23 cellular contexts compared by ENCODE assay signal in the genomic region with DNA sequence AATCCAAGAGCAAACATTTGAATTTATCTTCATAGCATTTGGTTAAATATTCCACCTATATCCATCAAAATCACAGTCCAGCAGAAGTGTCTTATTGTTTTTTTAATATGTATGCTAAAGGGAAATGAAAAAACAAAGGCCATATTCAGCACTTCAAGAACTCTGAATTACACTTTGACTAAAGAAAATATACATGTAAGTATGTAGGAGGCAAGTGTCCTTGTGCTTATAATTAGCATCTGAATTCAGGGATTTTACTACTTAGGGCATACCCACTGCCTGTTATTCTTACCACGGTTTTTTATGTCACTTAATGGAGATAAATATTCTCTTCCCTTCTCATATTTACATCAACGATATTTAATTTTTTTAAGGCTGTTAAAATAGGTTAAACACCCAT.
A peak's percentile ranks its signal among the peaks of the same experiment; 100 is the strongest.
DNase-seq lines count a peak whose midpoint lies in the region; ATAC-seq, FAIRE-seq and TF ChIP-seq lines count a peak whose summit lies in the region.
"Had no signal": no experiment of that assay in that cellular context is flagged by ENCODE, and none has a peak within 500 bp of the region (broad histone marks: within the 10 kb centered on the region; RNA-seq: fewer than 3 reads in every experiment).

No MANE protein-coding gene starts in this region.

- H3K36me3 ChIP-seq in HEK293 (ENCODE audit: control insufficient read depth in 2 of 2, insufficient read depth in 1 of 2, low read length in 2 of 2): peaks cover 0 to 4% of the 10 kb centered on the region in 2 experiments; a peak in 1 of 3 replicates
- no peaks in the 10 kb centered on the region for H3K36me3 ChIP-seq in HUES64 (ENCODE audit: insufficient read depth, low read length)
- no peaks in the 10 kb centered on the region for H3K36me3 ChIP-seq in iPS-20b (ENCODE audit: insufficient read depth, low read depth, low read length)
- H3K36me3 ChIP-seq in endodermal cell (ENCODE audit: control insufficient read depth, insufficient read depth, low read length): peaks cover 7% of the 10 kb centered on the region

- H3K27me3 Mint-ChIP-seq in natural killer cell (ENCODE audit: low read depth in 2 of 2) (no peaks in the 10 kb centered on the region), endodermal cell (ENCODE audit: insufficient read depth) (no peaks in the 10 kb centered on the region)
- H3K27me3 Mint-ChIP-seq: B cell; CD4-positive, CD25-positive, alpha-beta regulatory T cell had no signal

- TF ChIP-seq CTCF in HEK293 (tag by site-specific recombination; IDR thresholded peaks at IDR 0.05) (no peak), natural killer cell (IDR thresholded peaks at IDR 0.05) (no peak), endodermal cell (conservative IDR thresholded peaks at IDR 0.05) (no peak)

- H3K9ac ChIP-seq in HUES64 (ENCODE audit: low read depth, low read length): no peak overlapping the region
- no peak overlapping the region for H3K9ac ChIP-seq in iPS-20b (ENCODE audit: low read depth, low read length)
- H3K9ac ChIP-seq in endodermal cell (ENCODE audit: extremely low read depth, low read length, poor library complexity, severe bottlenecking): no peak overlapping the region
- H3K9ac ChIP-seq: BLaER1 had no signal

- no peak for ATAC-seq in natural killer cell
- ATAC-seq: CD8-positive, alpha-beta T cell had no signal

- H3K27ac ChIP-seq in HEK293 (ENCODE audit: extremely low read depth, low read depth, low read length) (no peak overlapping the region), HUES64 (ENCODE audit: low read depth, low read length) (peak overlapping the region; percentile 25; the same call in 1 of the 2 replicates), iPS-20b (ENCODE audit: low read length) (no peak overlapping the region), endodermal cell (ENCODE audit: low read depth, low read length) (no peak overlapping the region)
- H3K27ac ChIP-seq: 22Rv1, BLaER1, C4-2B had no signal

- intact Hi-C loops in natural killer cell (cut with micrococcal nuclease): no loop called here

- H3K36me3 Mint-ChIP-seq in natural killer cell: no peaks in the 10 kb centered on the region
- H3K36me3 Mint-ChIP-seq in endodermal cell (ENCODE audit: low read depth): no peaks in the 10 kb centered on the region

- POLR2A ChIA-PET in HEK293 (lab: Yijun Ruan, JAX): no interaction called here

- 100% methylated on average over 1 of the region's 2 CpGs for WGBS in HUES64
- WGBS in endodermal cell (ENCODE audit: insufficient coverage in 1 of 2, insufficient read length in 1 of 2), 2 experiments: 40 to 51% methylated on average over 1 to 2 of the region's 2 CpGs

- no peak overlapping the region for H3K4me3 Mint-ChIP-seq in natural killer cell
- no peak overlapping the region for H3K4me3 Mint-ChIP-seq in endodermal cell
- H3K4me3 Mint-ChIP-seq: B cell; CD4-positive, CD25-positive, alpha-beta regulatory T cell; CD8-positive, alpha-beta T cell had no signal

- H3K9me3 ChIP-seq in HEK293 (ENCODE audit: control insufficient read depth, insufficient read depth, low read depth, low read length) (no peaks in the 10 kb centered on the region), HUES64 (ENCODE audit: insufficient read depth, low read depth, low read length) (no peaks in the 10 kb centered on the region), iPS-20b (ENCODE audit: insufficient read depth, low read depth, low read length) (no peaks in the 10 kb centered on the region), endodermal cell (ENCODE audit: control insufficient read depth, low read length) (no peaks in the 10 kb centered on the region)
- H3K9me3 ChIP-seq: Caco-2 had no signal

- no peak overlapping the region for H3K27ac Mint-ChIP-seq in natural killer cell
- no peak overlapping the region for H3K27ac Mint-ChIP-seq in endodermal cell
- H3K27ac Mint-ChIP-seq: B cell; CD4-positive, CD25-positive, alpha-beta regulatory T cell; CD8-positive, alpha-beta T cell had no signal

- CTCF ChIA-PET in HEK293 (lab: Yijun Ruan, JAX): no interaction called here

- H3K9me3 Mint-ChIP-seq in natural killer cell (no peaks in the 10 kb centered on the region), endodermal cell (no peaks in the 10 kb centered on the region)
- H3K9me3 Mint-ChIP-seq: CD4-positive, CD25-positive, alpha-beta regulatory T cell; CD8-positive, alpha-beta T cell had no signal

- DNase-seq in GM19239 (ENCODE audit: insufficient read length, low spot score) (no peak), natural killer cell (no peak), DMS53 treated with DMSO at 0.1 percent for 48 hours (lab: John Stamatoyannopoulos, UW; ENCODE audit: unreplicated experiment) (no peak), endodermal cell (no peak), DMS79 treated with DMSO at 0.1 percent for 48 hours (lab: John Stamatoyannopoulos, UW) (no peak)
- DNase-seq: Caco-2; CD4-positive, CD25-positive, alpha-beta regulatory T cell; CD8-positive, alpha-beta T cell; DMS153; DMS79; GF-D8; GOT3; HCEC 1CT had no signal

- peak; percentile 26 for FAIRE-seq in GM19239 (lab: Jason Lieb, UNC)
- FAIRE-seq: GM12891, GM18507, H54 had no signal

- H3K4me1 ChIP-seq in HEK293 (ENCODE audit: control insufficient read depth, insufficient read depth, low read length) (no peaks in the 10 kb centered on the region), HUES64 (ENCODE audit: insufficient read depth, low read length) (peaks cover 58% of the 10 kb centered on the region), iPS-20b (ENCODE audit: insufficient read depth, low read length) (peaks cover 38% of the 10 kb centered on the region; the same call in 1 of the 2 replicates), endodermal cell (ENCODE audit: control insufficient read depth, insufficient read depth, low read length) (no peaks in the 10 kb centered on the region)
- H3K4me1 ChIP-seq: BLaER1 had no signal

- H3K4me1 Mint-ChIP-seq in natural killer cell (peaks cover 14% of the 10 kb centered on the region in 2 donors), endodermal cell (peaks cover 31% of the 10 kb centered on the region)

- H3K27me3 ChIP-seq in HUES64 (ENCODE audit: insufficient read depth, low read length) (no peaks in the 10 kb centered on the region), iPS-20b (ENCODE audit: insufficient read depth, low read length) (no peaks in the 10 kb centered on the region), endodermal cell (ENCODE audit: control insufficient read depth, insufficient read depth, low read length, poor library complexity, severe bottlenecking) (no peaks in the 10 kb centered on the region)
- H3K27me3 ChIP-seq: BLaER1 had no signal

- no peak overlapping the region for H3K4me3 ChIP-seq in HEK293 (ENCODE audit: low read depth, low read length)
- no peak overlapping the region for H3K4me3 ChIP-seq in HUES64 (ENCODE audit: low read length)
- peak overlapping the region; percentile 15; the same call in 1 of the 2 replicates for H3K4me3 ChIP-seq in iPS-20b (ENCODE audit: low read length)
- H3K4me3 ChIP-seq in endodermal cell (ENCODE audit: low read length): no peak overlapping the region
- H3K4me3 ChIP-seq: BLaER1 had no signal

TF ChIP-seq in HEK293, 187 proteins besides CTCF, POLR2A, EP300 and RAD21:
- 0 out of 2 replicates have a peak, but pooled peaks have one; percentile 28 for TF ChIP-seq PRDM6 (tag by site-specific recombination; IDR thresholded peaks at IDR 0.05)
- TF ChIP-seq MZF1 (tag by site-specific recombination; IDR thresholded peaks at IDR 0.05; ENCODE audit: borderline replicate concordance): no peak
- no peak for TF ChIP-seq ZNF654 (tag by site-specific recombination; IDR thresholded peaks at IDR 0.05; ENCODE audit: low read depth)
- no peak for TF ChIP-seq ZNF785 (tag by site-specific recombination; IDR thresholded peaks at IDR 0.05)
